Comparison of ENCODE assay signal across 12 cellular contexts in the genomic region with DNA sequence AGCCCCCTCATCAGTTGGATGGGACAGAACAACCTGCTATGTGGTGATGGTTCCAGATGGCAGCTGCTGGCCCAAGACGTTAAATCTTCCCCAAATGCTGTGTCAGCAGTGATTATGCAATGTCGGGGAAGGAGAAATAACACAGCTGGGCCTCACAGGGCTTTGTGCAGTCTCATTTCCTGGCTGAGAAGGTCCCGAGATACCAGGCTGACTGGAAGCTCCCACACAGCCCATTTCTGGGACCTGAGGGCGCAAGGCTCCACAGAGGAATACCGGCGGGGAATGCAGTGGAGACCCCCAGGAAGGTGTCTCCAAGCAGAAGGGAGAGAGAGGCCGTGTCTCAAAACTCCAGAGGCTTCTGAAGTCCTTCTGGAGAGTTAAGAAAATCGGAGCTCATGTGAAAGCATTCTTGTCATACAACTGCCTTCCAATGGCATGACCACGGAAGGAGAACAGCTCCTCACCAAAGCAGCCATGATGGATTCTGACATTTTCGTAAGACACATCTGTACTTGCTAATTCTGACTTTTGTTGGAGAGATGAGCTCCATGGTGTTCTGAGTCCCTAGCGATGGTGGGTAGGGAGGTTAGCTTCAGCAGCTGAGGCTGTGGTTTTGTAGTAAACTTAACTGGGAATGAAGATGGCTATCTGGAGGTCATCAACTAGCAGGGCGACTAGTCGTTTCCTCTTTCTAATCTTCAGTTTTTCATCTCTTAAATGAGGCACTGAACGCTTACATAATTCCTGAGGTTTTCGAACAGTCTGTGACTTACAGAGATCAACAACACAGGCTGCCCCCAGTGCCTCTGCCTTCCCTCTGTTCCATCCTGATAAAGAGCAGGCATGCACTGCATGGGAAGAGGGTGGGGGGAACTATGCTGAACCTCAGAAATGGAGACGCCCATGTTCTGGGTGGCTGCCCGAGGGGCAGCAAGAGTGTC. TPM values are rescaled to one million over a fixed set of nuclear protein-coding genes. Genes with fewer than 3 reads are reported as not detected.
DNase-seq lines count a peak whose midpoint lies in the region; ATAC-seq, FAIRE-seq and TF ChIP-seq lines count a peak whose summit lies in the region.
"Had no signal": no experiment of that assay in that cellular context is flagged by ENCODE, and none has a peak within 500 bp of the region (broad histone marks: within the 10 kb centered on the region; RNA-seq: fewer than 3 reads in every experiment).

No MANE protein-coding gene starts in this region.

- TF ChIP-seq EP300 in K562 (IDR thresholded peaks at IDR 0.05; ENCODE audit: low read length), result peak; percentile 50

- no peaks in the 10 kb centered on the region for H3K27me3 ChIP-seq in HL-60 (ENCODE audit: insufficient read depth, poor library complexity, severe bottlenecking)
- H3K27me3 ChIP-seq in K562 (ENCODE audit: control insufficient read depth in 2 of 2, insufficient read depth in 2 of 2, low read length in 2 of 2), result peaks cover 4 to 16% of the 10 kb centered on the region in 2 experiments; a peak in 2 of 5 replicates
- H3K27me3 ChIP-seq in layer of hippocampus (ENCODE audit: control insufficient read depth, insufficient read depth, low read length), result no peaks in the 10 kb centered on the region
- H3K27me3 ChIP-seq in spleen (replicated peaks in 1 of 7), result peaks cover 0 to 15% (median 0%) of the 10 kb centered on the region in 7 donors

- peaks cover 2 to 13% (median 9%) of the 10 kb centered on the region in 3 donors for H3K36me3 Mint-ChIP-seq in immature natural killer cell

- POLR2A ChIA-PET in K562 (lab: Yijun Ruan, JAX), result interaction anchor here (0.6 to 0.9 kb wide), 6 partner anchors 16 to 479 kb away, joined by 3 to 7 read pairs (median 3); a partner anchor contains a TSS

- no peak overlapping the region for H3K9ac ChIP-seq in K562 (ENCODE audit: insufficient read depth in 1 of 2, low read depth in 2 of 2, low read length in 2 of 2)

- FAIRE-seq in K562 (lab: Jason Lieb, UNC), result peak; percentile 23

- H3K4me3 Mint-ChIP-seq in immature natural killer cell, result peak overlapping the region in 2 of 5 donors; percentile 15 to 31
- H3K4me3 Mint-ChIP-seq: nephron progenitor cell had no signal

- WGBS in K562 (ENCODE audit: insufficient coverage, low coverage, missing lambda C conversion rate), result under 1% methylated on average over 15 of the region's 17 CpGs
- WGBS in spleen, 5 donors, result 18 to 32% (median 21%) methylated on average over 17 of the region's 17 CpGs

- H3K36me3 ChIP-seq in K562 (ENCODE audit: control insufficient read depth, insufficient read depth, low read length) (no peaks in the 10 kb centered on the region), spleen (peaks cover 0 to 4% (median 0%) of the 10 kb centered on the region in 6 donors)

- peaks cover 5 to 26% (median 7%) of the 10 kb centered on the region in 3 donors for H3K27me3 Mint-ChIP-seq in immature natural killer cell (ENCODE audit: low read depth in 3 of 3)

- H3K4me1 ChIP-seq in K562 (replicated peaks in 1 of 2; ENCODE audit: control insufficient read depth in 2 of 2, insufficient read depth in 2 of 2, low read length in 2 of 2) (peaks cover 0 to 14% of the 10 kb centered on the region in 2 experiments; a peak in 3 of 5 replicates), spleen (peaks cover 8 to 72% (median 31%) of the 10 kb centered on the region in 6 donors)

- no peaks in the 10 kb centered on the region for H3K79me2 ChIP-seq in K562 (ENCODE audit: control insufficient read depth, insufficient read depth, low read length)

- CTCF ChIA-PET in K562 (lab: Yijun Ruan, JAX; ENCODE audit: low intra/inter-chr PET ratio), result no interaction called here

- no TSS peak for BruUV-seq in K562 (replicated peaks; lab: Mats Ljungman, UMichigan)

- H3K4me3 ChIP-seq in HL-60 (replicated peaks; ENCODE audit: insufficient read depth, low read length), result peak overlapping the region; percentile 28
- H3K4me3 ChIP-seq in K562, result no peak overlapping the region
- peak overlapping the region in 4 of 8 donors; percentile 12 to 63 (median 23) for H3K4me3 ChIP-seq in spleen

- peak; percentile 87 for ATAC-seq in K562
- ATAC-seq in HG02678 (IDR thresholded peaks at IDR 0.05; ENCODE audit: unreplicated experiment), result no peak
- no peak for ATAC-seq in GM18505 (IDR thresholded peaks at IDR 0.05; ENCODE audit: unreplicated experiment)
- ATAC-seq: HCT116; stimulated activated naive CD8-positive, alpha-beta T cell treated with anti-CD3 and anti-CD28 coated beads, Interleukin-15, amount 100 ng/mL, for 72 hours had no signal

- TF ChIP-seq CTCF in HL-60 (IDR thresholded peaks at IDR 0.05; ENCODE audit: insufficient read depth, low read length) (no peak), K562 (IDR thresholded peaks at IDR 0.05 in 2 of 3, conservative IDR thresholded peaks at IDR 0.05 in 1 of 3; ENCODE audit: insufficient read depth in 2 of 3, low read depth in 1 of 3, low read length in 3 of 3) (no peak), spleen (IDR thresholded peaks at IDR 0.05 in 8 of 11, conservative IDR thresholded peaks at IDR 0.05 in 3 of 11) (peak in 1 of 11 experiments; percentile 9)

- H3K4me2 ChIP-seq in K562 (ENCODE audit: insufficient read depth, low read length), result peak overlapping the region; percentile 41; the same call in 1 of the 2 replicates

- no peaks in the 10 kb centered on the region for H3K4me1 Mint-ChIP-seq in immature natural killer cell

- TF ChIP-seq POLR2A in K562 (conservative IDR thresholded peaks at IDR 0.05), result no peak
- TF ChIP-seq POLR2A in spleen (IDR thresholded peaks at IDR 0.05), result no peak
- no peak for TF ChIP-seq POLR2A in GM18505 (IDR thresholded peaks at IDR 0.05; ENCODE audit: borderline replicate concordance, extremely low read depth, insufficient read depth, insufficient read length)

- H2AFZ ChIP-seq in K562 (ENCODE audit: low read depth, low read length), result no peak overlapping the region

- no peak for TF ChIP-seq RAD21 in K562 (CRISPR knock-in tag; conservative IDR thresholded peaks at IDR 0.05 in 1 of 2, IDR thresholded peaks at IDR 0.05 in 1 of 2)

- in situ Hi-C loops in K562 (cut with MboI), result no loop called here

- H3K27ac ChIP-seq in HL-60 (replicated peaks) (peak overlapping the region; percentile 92), K562 (ENCODE audit: extremely low read depth, low read depth, low read length) (no peak overlapping the region), layer of hippocampus (ENCODE audit: low read depth, low read length) (peak overlapping the region; percentile 10), spleen (peak overlapping the region; percentile 45 to 93 (median 90))

- intact Hi-C loops in K562 (cut with micrococcal nuclease), result no loop called here
- intact Hi-C loops in spleen (cut with DNase I; ENCODE audit: low total_unique reads), result no loop called here

- DNase-seq in HL-60 (ENCODE audit: low read depth in 1 of 2, low spot score in 1 of 2) (peak; percentile 82 to 94), K562 (ENCODE audit: extremely low read depth in 1 of 4, low spot score in 3 of 4) (peak; percentile 24 to 63 (median 38)), spleen (peak; percentile 81), immature natural killer cell (no peak), kidney tubule cell (ENCODE audit: low spot score) (no peak)
- DNase-seq: nephron progenitor cell; stimulated activated naive CD8-positive, alpha-beta T cell treated with anti-CD3 and anti-CD28 coated beads, Interleukin-15, amount 100 ng/mL, for 72 hours; T1000 had no signal

- no peak overlapping the region for H3K27ac Mint-ChIP-seq in immature natural killer cell
- H3K27ac Mint-ChIP-seq: nephron progenitor cell had no signal

- H3K9me3 ChIP-seq in K562 (replicated peaks; ENCODE audit: control insufficient read depth, insufficient read depth, low read depth, low read length), result no peaks in the 10 kb centered on the region
- peaks cover 0 to 13% (median 0%) of the 10 kb centered on the region in 8 donors for H3K9me3 ChIP-seq in spleen

- no peaks in the 10 kb centered on the region for H3K9me3 Mint-ChIP-seq in immature natural killer cell

- no peaks in the 10 kb centered on the region for H3K9me1 ChIP-seq in K562 (ENCODE audit: control insufficient read depth, insufficient read depth, low read length)

- H4K20me1 ChIP-seq in K562 (replicated peaks; ENCODE audit: control insufficient read depth, insufficient read depth, low read length), result no peaks in the 10 kb centered on the region; the same call in 1 of the 2 replicates

TF ChIP-seq in K562, 482 proteins besides CTCF, POLR2A, EP300 and RAD21 (continues in another document):
- TF ChIP-seq, protein P1, sequence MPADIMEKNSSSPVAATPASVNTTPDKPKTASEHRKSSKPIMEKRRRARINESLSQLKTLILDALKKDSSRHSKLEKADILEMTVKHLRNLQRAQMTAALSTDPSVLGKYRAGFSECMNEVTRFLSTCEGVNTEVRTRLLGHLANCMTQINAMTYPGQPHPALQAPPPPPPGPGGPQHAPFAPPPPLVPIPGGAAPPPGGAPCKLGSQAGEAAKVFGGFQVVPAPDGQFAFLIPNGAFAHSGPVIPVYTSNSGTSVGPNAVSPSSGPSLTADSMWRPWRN (IDR thresholded peaks at IDR 0.05; ENCODE audit: low read depth), result peak; percentile 78
- TF ChIP-seq MEIS2 (IDR thresholded peaks at IDR 0.05; ENCODE audit: partially characterized antibody), result peak; percentile 49
- peak; percentile 77; the same call in 1 of the 2 replicates for TF ChIP-seq BACH1 (tag; IDR thresholded peaks at IDR 0.05)
- TF ChIP-seq SMAD2 (IDR thresholded peaks at IDR 0.05; ENCODE audit: low read depth, low read length), result no peak

RNA-seq across cellular contexts. Expression of a gene that starts 28.4 kb away (rescaled TPM):
- 10.7 and 41.2 TPM in 2 replicates for total RNA-seq in K562 (2011; cell fraction: chromatin; rRNA removed; ENCODE audit: low replicate concordance)
- total RNA-seq in K562 (2011; cell fraction: nucleolus; rRNA removed), result 5.5 and 10.3 TPM in 2 replicates
- total RNA-seq in K562 (2011; cell fraction: nucleoplasm; rRNA removed), result 13.1 and 16.9 TPM in 2 replicates
- total RNA-seq in K562 (2014; rRNA removed) (12.2 and 17.8 TPM in 2 replicates), K562 (2014; rRNA removed; fragmentation: Illumina TruSeq; extraction: Trizol) (16.1 and 17.5 TPM in 2 replicates), K562 (2015; rRNA removed; fragmentation: Illumina TruSeq; extraction: Trizol) (17.7 and 19.2 TPM in 2 replicates), K562 (2021) (16.2 and 17.5 TPM in 2 replicates), spleen (100 to 1,000 TPM in 1 of 7 donors, 10 to 100 TPM in 6; 61.1 to 124 (median 91.9) TPM)
- polyA plus RNA-seq in K562 (2011; rRNA removed) (16.7 and 23.2 TPM in 2 replicates), K562 (2014; fragmentation: Illumina TruSeq; extraction: Trizol) (12.4 and 13.6 TPM in 2 replicates), K562 (2014; fragmentation: Nextera tagmentation; extraction: Ambion mirVana) (1 to 10 TPM; 2.5 to 2.6 TPM), K562 (2014; rRNA removed) (7.0 and 7.1 TPM in 2 replicates), spleen (10 to 100 TPM in 1 of 3 donors, 1 to 10 TPM in 2; 7.1 to 10.3 (median 8.3) TPM), immature natural killer cell (10 to 100 TPM in 1 of 3 donors, 1 to 10 TPM in 2; 6.5 to 11.7 (median 7.0) TPM)
- 5.2 and 8.4 TPM in 2 replicates for polyA plus RNA-seq in K562 (2011; cell fraction: cytosol; rRNA removed)
- 29.6 and 29.9 TPM in 2 replicates for polyA plus RNA-seq in K562 (2011; cell fraction: nucleus; rRNA removed)
- polyA plus RNA-seq in K562 (2012), result 7.9 and 8.5 TPM in 2 replicates
- polyA minus RNA-seq in K562 (2011; rRNA and poly(A)+ RNA removed), result 42.8 and 48.0 TPM in 2 replicates
- polyA minus RNA-seq in K562 (2011; cell fraction: cytosol; rRNA and poly(A)+ RNA removed), result 23.4 and 37.7 TPM in 2 replicates
- 21.7 and 39.8 TPM in 2 replicates for polyA minus RNA-seq in K562 (2011; cell fraction: nucleus; rRNA and poly(A)+ RNA removed)

Comparison
In these comparisons a context has a peak if more than half of its experiments do, and no peak if none do; other contexts are left out.
1. DNase-seq: peak in HL-60 (2 of 2), K562 (4 of 4) and spleen (single experiment); none in immature natural killer cell (0 of 3) and kidney tubule cell (single experiment).